39 cellular contexts compared by ENCODE assay signal in the genomic region with DNA sequence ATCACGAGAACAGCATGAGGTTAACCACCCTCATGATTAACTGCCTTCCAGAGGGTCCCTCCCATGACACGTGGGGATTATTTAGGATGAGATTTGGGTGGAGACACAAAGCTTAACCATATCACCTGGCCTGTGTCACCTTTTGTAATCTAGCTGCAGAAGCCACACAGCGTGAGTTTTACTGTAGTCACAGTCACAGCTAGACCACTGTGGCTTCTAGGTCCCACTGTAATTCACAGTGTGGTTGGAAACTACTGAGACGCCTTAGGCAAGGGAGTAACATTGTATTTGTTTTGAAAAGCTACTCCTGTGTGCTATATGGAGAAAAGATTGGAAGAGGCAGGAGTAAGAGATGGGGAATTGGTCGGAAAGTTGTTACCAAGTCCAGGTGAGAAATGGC. TPM values are rescaled to one million over a fixed set of nuclear protein-coding genes. Genes with fewer than 3 reads are reported as not detected.
"Had no signal": no experiment of that assay in that cellular context is flagged by ENCODE, and none has a peak within 500 bp of the region (broad histone marks: within the 10 kb centered on the region; RNA-seq: fewer than 3 reads in every experiment).

No MANE protein-coding gene starts in this region.

- H3K27me3 ChIP-seq: adrenal gland, brain microvascular endothelial cell, cardiac muscle cell had no signal

- H3K9me3 Mint-ChIP-seq: activated CD4-positive, alpha-beta memory T cell treated with anti-CD3 and anti-CD28 coated beads, Interleukin-2, amount 10 ng/mL, durations not matched to agents 7 days and 5 days; activated CD4-positive, alpha-beta T cell treated with anti-CD3 and anti-CD28 coated beads, Interleukin-2, amount 10 ng/mL, durations not matched to agents 7 days and 5 days; activated naive CD4-positive, alpha-beta T cell treated with anti-CD3 and anti-CD28 coated beads for 36 hours; activated naive CD4-positive, alpha-beta T cell treated with anti-CD3 and anti-CD28 coated beads, Interleukin-2, amount 50 U/mL, for 72 hours; activated naive CD8-positive, alpha-beta T cell treated with anti-CD3 and anti-CD28 coated beads for 36 hours; activated T-cell treated with anti-CD3 and anti-CD28 coated beads, Interleukin-2, amount 50 U/mL, for 24 hours; central memory CD8-positive, alpha-beta T cell; T-helper 1 cell treated with Interleukin-12 subunit alpha and Interleukin-12 subunit beta and Interleukin-4 antibody, amounts not matched to agents 30 μg/mL and 1 μg/mL, for 36 hours; T-helper 2 cell treated with Interferon-gamma antibody and Interleukin-4, amounts not matched to agents 5 μg/mL and 100 μg/mL, for 36 hours; WTC11 had no signal

- ATAC-seq: activated CD4-positive, alpha-beta T cell treated with anti-CD3 and anti-CD28 coated beads for 36 hours; activated CD4-positive, CD25-positive, alpha-beta regulatory T cell treated with anti-CD3 and anti-CD28 coated beads, Interleukin-2, amount 50 U/mL, for 24 hours; activated CD8-positive, alpha-beta memory T cell treated with anti-CD3 and anti-CD28 coated beads, Interleukin-2, amount 10 ng/mL, durations not matched to agents 7 days and 5 days; body of pancreas; WTC11 had no signal

- H3K36me3 Mint-ChIP-seq: activated CD8-positive, alpha-beta memory T cell treated with anti-CD3 and anti-CD28 coated beads, Interleukin-2, amount 10 ng/mL, durations not matched to agents 7 days and 5 days; activated naive CD4-positive, alpha-beta T cell treated with anti-CD3 and anti-CD28 coated beads, Interleukin-2, amount 50 U/mL, for 72 hours; activated naive CD8-positive, alpha-beta T cell treated with anti-CD3 and anti-CD28 coated beads for 36 hours; WTC11 had no signal

- H3K27ac Mint-ChIP-seq: activated CD4-positive, alpha-beta memory T cell treated with anti-CD3 and anti-CD28 coated beads, Interleukin-2, amount 10 ng/mL, durations not matched to agents 7 days and 5 days; activated CD4-positive, alpha-beta T cell treated with anti-CD3 and anti-CD28 coated beads for 36 hours; activated CD4-positive, alpha-beta T cell treated with anti-CD3 and anti-CD28 coated beads, Interleukin-2, amount 10 ng/mL, durations not matched to agents 7 days and 5 days; activated CD8-positive, alpha-beta memory T cell treated with anti-CD3 and anti-CD28 coated beads, Interleukin-2, amount 10 ng/mL, durations not matched to agents 7 days and 5 days; activated naive CD4-positive, alpha-beta T cell treated with anti-CD3 and anti-CD28 coated beads for 36 hours; activated naive CD4-positive, alpha-beta T cell treated with anti-CD3 and anti-CD28 coated beads, Interleukin-2, amount 50 U/mL, for 72 hours; activated naive CD8-positive, alpha-beta T cell treated with anti-CD3 and anti-CD28 coated beads for 36 hours; activated T-cell treated with anti-CD3 and anti-CD28 coated beads, Interleukin-2, amount 50 U/mL, for 24 hours; T-helper 1 cell treated with Interleukin-12 subunit alpha and Interleukin-12 subunit beta and Interleukin-4 antibody, amounts not matched to agents 30 μg/mL and 1 μg/mL, for 36 hours; T-helper 2 cell treated with Interferon-gamma antibody and Interleukin-4, amounts not matched to agents 5 μg/mL and 100 μg/mL, for 36 hours; WTC11 had no signal

- H3K36me3 ChIP-seq: adrenal gland, brain microvascular endothelial cell, breast epithelium, cardiac muscle cell had no signal

- DNase-seq: activated CD4-positive, alpha-beta memory T cell treated with anti-CD3 and anti-CD28 coated beads, Interleukin-2, amount 10 ng/mL, durations not matched to agents 7 days and 5 days; activated CD4-positive, alpha-beta T cell treated with anti-CD3 and anti-CD28 coated beads for 1 hour; activated CD4-positive, alpha-beta T cell treated with anti-CD3 and anti-CD28 coated beads for 36 hours; activated CD4-positive, alpha-beta T cell treated with anti-CD3 and anti-CD28 coated beads for 48 hours; activated CD4-positive, alpha-beta T cell treated with anti-CD3 and anti-CD28 coated beads, Interleukin-2, amount 10 ng/mL, durations not matched to agents 7 days and 5 days; activated CD4-positive, alpha-beta T cell treated with anti-CD3 and anti-CD28 coated beads, Interleukin-2, amount 50 U/mL, for 48 hours; activated CD4-positive, CD25-positive, alpha-beta regulatory T cell; activated CD8-positive, alpha-beta memory T cell treated with anti-CD3 and anti-CD28 coated beads for 24 hours; activated CD8-positive, alpha-beta memory T cell treated with anti-CD3 and anti-CD28 coated beads, Interleukin-2, amount 10 ng/mL, durations not matched to agents 7 days and 5 days; activated CD8-positive, alpha-beta memory T cell treated with anti-CD3 and anti-CD28 coated beads, Interleukin-2, amount 50 U/mL, for 48 hours; activated effector memory CD4-positive, alpha-beta T cell treated with anti-CD3 and anti-CD28 coated beads, Interleukin-2, amount 50 U/mL, for 16 hours; activated gamma-delta T cell treated with Interleukin-2 at 50 U/mL for 16 hours; activated naive CD4-positive, alpha-beta T cell; activated naive CD4-positive, alpha-beta T cell treated with anti-CD3 and anti-CD28 coated beads for 36 hours; activated naive CD4-positive, alpha-beta T cell treated with anti-CD3 and anti-CD28 coated beads, Interleukin-2, amount 50 U/mL, for 16 hours; activated naive CD8-positive, alpha-beta T cell treated with anti-CD3 and anti-CD28 coated beads for 36 hours; activated T-cell treated with anti-CD3 and anti-CD28 coated beads, Interleukin-2, amount 50 U/mL, for 24 hours; activated T-cell treated with anti-CD3 and anti-CD28 coated beads, Interleukin-2, amount 50 U/mL, for 48 hours; adrenal gland; amniotic stem cell; aorta; body of pancreas; brain microvascular endothelial cell; caudate nucleus; SW 1271; T-helper 1 cell; T-helper 2 cell; T-helper 9 cell had no signal

- FAIRE-seq: astrocyte, TTC549 had no signal

- H3K9me3 ChIP-seq: adrenal gland, body of pancreas, breast epithelium had no signal

- H3K4me3 ChIP-seq: adrenal gland, body of pancreas, breast epithelium, cardiac muscle cell had no signal

- H3K4me1 ChIP-seq: body of pancreas, breast epithelium had no signal

- H3K27ac ChIP-seq: adrenal gland, body of pancreas, brain microvascular endothelial cell, breast epithelium, cardiac muscle cell, VCaP had no signal

- H3K4me1 Mint-ChIP-seq: activated CD4-positive, alpha-beta memory T cell treated with anti-CD3 and anti-CD28 coated beads, Interleukin-2, amount 10 ng/mL, durations not matched to agents 7 days and 5 days; activated CD4-positive, alpha-beta T cell treated with anti-CD3 and anti-CD28 coated beads for 36 hours; activated CD4-positive, alpha-beta T cell treated with anti-CD3 and anti-CD28 coated beads, Interleukin-2, amount 10 ng/mL, durations not matched to agents 7 days and 5 days; activated naive CD8-positive, alpha-beta T cell treated with anti-CD3 and anti-CD28 coated beads for 36 hours; central memory CD8-positive, alpha-beta T cell had no signal

- H3K4me3 Mint-ChIP-seq: activated CD4-positive, alpha-beta memory T cell treated with anti-CD3 and anti-CD28 coated beads, Interleukin-2, amount 10 ng/mL, durations not matched to agents 7 days and 5 days; activated CD4-positive, alpha-beta T cell treated with anti-CD3 and anti-CD28 coated beads for 36 hours; activated CD4-positive, alpha-beta T cell treated with anti-CD3 and anti-CD28 coated beads, Interleukin-2, amount 10 ng/mL, durations not matched to agents 7 days and 5 days; activated CD8-positive, alpha-beta memory T cell treated with anti-CD3 and anti-CD28 coated beads, Interleukin-2, amount 10 ng/mL, durations not matched to agents 7 days and 5 days; activated naive CD4-positive, alpha-beta T cell treated with anti-CD3 and anti-CD28 coated beads for 36 hours; activated naive CD8-positive, alpha-beta T cell treated with anti-CD3 and anti-CD28 coated beads for 36 hours; activated T-cell treated with anti-CD3 and anti-CD28 coated beads, Interleukin-2, amount 50 U/mL, for 24 hours; central memory CD8-positive, alpha-beta T cell; T-helper 1 cell treated with Interleukin-12 subunit alpha and Interleukin-12 subunit beta and Interleukin-4 antibody, amounts not matched to agents 30 μg/mL and 1 μg/mL, for 36 hours; T-helper 2 cell treated with Interferon-gamma antibody and Interleukin-4, amounts not matched to agents 5 μg/mL and 100 μg/mL, for 36 hours; WTC11 had no signal

RNA-seq across cellular contexts. Expression of a gene that starts 46.3 kb away (rescaled TPM):
- total RNA-seq: activated CD4-positive, alpha-beta memory T cell treated with anti-CD3 and anti-CD28 coated beads, Interleukin-2, amount 10 ng/mL, durations not matched to agents 7 days and 5 days; activated CD4-positive, alpha-beta T cell treated with anti-CD3 and anti-CD28 coated beads for 36 hours; activated CD4-positive, alpha-beta T cell treated with anti-CD3 and anti-CD28 coated beads, Interleukin-2, amount 10 ng/mL, durations not matched to agents 7 days and 5 days; activated CD8-positive, alpha-beta memory T cell treated with anti-CD3 and anti-CD28 coated beads, Interleukin-2, amount 10 ng/mL, durations not matched to agents 7 days and 5 days; activated naive CD4-positive, alpha-beta T cell treated with anti-CD3 and anti-CD28 coated beads for 36 hours; activated naive CD4-positive, alpha-beta T cell treated with anti-CD3 and anti-CD28 coated beads, Interleukin-2, amount 50 U/mL, for 72 hours; activated naive CD8-positive, alpha-beta T cell treated with anti-CD3 and anti-CD28 coated beads for 36 hours; astrocyte had no signal
